ENCODE assay signal across 8 cellular contexts in genomic region chr9:83920469-83920941, GRCh38. TPM values are rescaled to one million over a fixed set of nuclear protein-coding genes. Genes with fewer than 3 reads are reported as not detected.
DNase-seq lines count a peak whose midpoint lies in the region; ATAC-seq lines count a peak whose summit lies in the region.

No MANE protein-coding gene starts in this region.

- H3K4me3 ChIP-seq in duodenal mucosa (ENCODE audit: low read depth in 1 of 2, low read length in 2 of 2) (peak overlapping the region; percentile 64 to 76), thymus (ENCODE audit: low read length) (peak overlapping the region; percentile 91)

- peak; percentile 43 for DNase-seq in DMS53 treated with DMSO at 0.1 percent for 48 hours (lab: John Stamatoyannopoulos, UW; ENCODE audit: unreplicated experiment)
- DNase-seq in OCI-M1 (lab: John Stamatoyannopoulos, UW), result peak; percentile 84
- peak; percentile 61 for DNase-seq in medulla oblongata (ENCODE audit: extremely low spot score)
- no peak for DNase-seq in NCI-H524 treated with DMSO at 0.1 percent for 48 hours (lab: John Stamatoyannopoulos, UW)

- peaks cover 7 to 8% of the 10 kb centered on the region in 2 donors for H3K4me1 ChIP-seq in duodenal mucosa (ENCODE audit: control insufficient read depth in 1 of 2, insufficient read depth in 2 of 2, low read length in 2 of 2)
- peaks cover 3% of the 10 kb centered on the region for H3K4me1 ChIP-seq in thymus (ENCODE audit: control insufficient read depth, insufficient read depth, low read length)

- H3K9me3 ChIP-seq in duodenal mucosa (ENCODE audit: control insufficient read depth in 1 of 2, low read length in 2 of 2) (no peaks in the 10 kb centered on the region), thymus (ENCODE audit: control insufficient read depth) (no peaks in the 10 kb centered on the region)

- peak overlapping the region; percentile 45 to 52 for H3K9ac ChIP-seq in duodenal mucosa (ENCODE audit: low read depth in 1 of 2, low read length in 2 of 2)

- H3K27me3 ChIP-seq in duodenal mucosa (ENCODE audit: control insufficient read depth in 1 of 2, insufficient read depth in 2 of 2, low read length in 2 of 2), result no peaks in the 10 kb centered on the region
- no peaks in the 10 kb centered on the region for H3K27me3 ChIP-seq in thymus (ENCODE audit: control insufficient read depth, insufficient read depth)

- peak; percentile 34 for ATAC-seq in GM19438 (IDR thresholded peaks at IDR 0.05; ENCODE audit: low read depth, unreplicated experiment)
- peak; percentile 17 for ATAC-seq in HG03457 (IDR thresholded peaks at IDR 0.05; ENCODE audit: unreplicated experiment)

- H3K27ac ChIP-seq in duodenal mucosa (ENCODE audit: low read depth, low read length) (peak overlapping the region; percentile 91), thymus (ENCODE audit: low read depth) (peak overlapping the region; percentile 91)

- H3K36me3 ChIP-seq in duodenal mucosa (ENCODE audit: control insufficient read depth in 1 of 2, insufficient read depth in 2 of 2, low read length in 2 of 2) (no peaks in the 10 kb centered on the region), thymus (ENCODE audit: control insufficient read depth, insufficient read depth) (no peaks in the 10 kb centered on the region)

- WGBS in thymus, result 4% methylated on average over 17 of the region's 17 CpGs

RNA-seq across cellular contexts. Expression of gene KIF27, which starts 0.7 kb away (rescaled TPM):
- polyA plus RNA-seq in thymus, result 2.9 TPM

RNA-seq across cellular contexts. Expression of gene HNRNPK, which starts 59.5 kb away (rescaled TPM):
- polyA plus RNA-seq in thymus, result 425 TPM
